Comparison of ENCODE assay signal across 15 cellular contexts in genomic region chr2:189348369-189348768, GRCh38.
DNase-seq lines count a peak whose midpoint lies in the region; ATAC-seq and TF ChIP-seq lines count a peak whose summit lies in the region.
"Had no signal": no experiment of that assay in that cellular context is flagged by ENCODE, and none has a peak within 500 bp of the region (broad histone marks: within the 10 kb centered on the region; RNA-seq: fewer than 3 reads in every experiment).

No MANE protein-coding gene starts in this region.

- TF ChIP-seq CTCF in heart left ventricle (IDR thresholded peaks at IDR 0.05) (no peak), brain microvascular endothelial cell (IDR thresholded peaks at IDR 0.05; ENCODE audit: low read depth, low read length, missing control alignments) (no peak), WTC11 (IDR thresholded peaks at IDR 0.05) (no peak)

- peak in 1 of 4 donors; percentile 64 for ATAC-seq in heart left ventricle
- ATAC-seq in left cardiac atrium: no peak
- no peak for ATAC-seq in aorta (ENCODE audit: low FRiP score)
- no peak for ATAC-seq in GM18519 (IDR thresholded peaks at IDR 0.05; ENCODE audit: low FRiP score, unreplicated experiment)
- ATAC-seq in WTC11: no peak
- ATAC-seq: esophagus mucosa had no signal

- no peak overlapping the region for H3K4me3 Mint-ChIP-seq in WTC11
- H3K4me3 Mint-ChIP-seq: central memory CD8-positive, alpha-beta T cell; immature natural killer cell; naive B cell had no signal

- H3K4me1 Mint-ChIP-seq in WTC11: peaks cover 4% of the 10 kb centered on the region
- H3K4me1 Mint-ChIP-seq: immature natural killer cell, naive B cell had no signal

- H3K27ac ChIP-seq in heart left ventricle (peak overlapping the region in 10 of 12 donors; percentile 3 to 77 (median 46)), brain microvascular endothelial cell (peak overlapping the region; percentile 88), aorta (ENCODE audit: low read depth in 1 of 2, low read length in 2 of 2) (peak overlapping the region; percentile 54 to 57)

- H3K27me3 ChIP-seq in heart left ventricle: no peaks in the 10 kb centered on the region
- H3K27me3 ChIP-seq in brain microvascular endothelial cell (replicated peaks): no peaks in the 10 kb centered on the region
- H3K27me3 ChIP-seq in aorta (ENCODE audit: control insufficient read depth in 1 of 2, insufficient read depth in 2 of 2, low read length in 1 of 2): no peaks in the 10 kb centered on the region

- H3K4me3 ChIP-seq in heart left ventricle: no peak overlapping the region
- no peak overlapping the region for H3K4me3 ChIP-seq in brain microvascular endothelial cell (ENCODE audit: low read depth, low read length)
- H3K4me3 ChIP-seq in aorta (ENCODE audit: low read length in 2 of 2): no peak overlapping the region

- peaks cover 0 to 19% (median 0%) of the 10 kb centered on the region in 12 donors for H3K9me3 ChIP-seq in heart left ventricle
- no peaks in the 10 kb centered on the region for H3K9me3 ChIP-seq in aorta (ENCODE audit: control insufficient read depth, low read length)

- no peak for TF ChIP-seq POLR2A in heart left ventricle (IDR thresholded peaks at IDR 0.05)

- intact Hi-C loops in heart left ventricle (cut with DNase I): loop anchor here in 3 of 10 donors (5.0 to 10.0 kb wide), 2 partner anchors 254 to 256 kb away; no protein-coding TSS in a partner anchor
- intact Hi-C loops in left cardiac atrium (cut with DNase I): no loop called here
- intact Hi-C loops in aorta (cut with DNase I): loop anchor here (2.0 to 10.0 kb wide), 4 partner anchors 61 to 256 kb away; partner anchors contain the start of gene COL5A2 (in 1 of the 2)

- in situ Hi-C loops in brain microvascular endothelial cell (cut with HindIII; ENCODE audit: low pct_ligation_motif_present, low sequenced_read_pairs): no loop called here

- DNase-seq in heart left ventricle (no peak), left cardiac atrium (no peak), brain microvascular endothelial cell (no peak), myocyte (ENCODE audit: low read depth) (peak; percentile 43), aorta (no peak), DMS 273 (lab: John Stamatoyannopoulos, UW; ENCODE audit: unreplicated experiment) (no peak), WTC11 (ENCODE audit: low spot score) (no peak)
- DNase-seq: activated CD4-positive, alpha-beta T cell treated with anti-CD3 and anti-CD28 coated beads, Interleukin-2, amount 50 U/mL, for 1 hour; immature natural killer cell; naive B cell; NCI-H2081; NK-92 treated with Interleukin-12 subunit alpha and Interleukin-12 subunit beta, amount 100 ng/mL, for 24 hours had no signal

- H3K36me3 Mint-ChIP-seq in WTC11: peaks cover 5% of the 10 kb centered on the region
- H3K36me3 Mint-ChIP-seq: naive B cell had no signal

- H3K4me1 ChIP-seq in heart left ventricle (peaks cover 0 to 26% (median 0%) of the 10 kb centered on the region in 12 donors), aorta (ENCODE audit: control insufficient read depth in 1 of 2, insufficient read depth in 2 of 2, low read length in 2 of 2) (no peaks in the 10 kb centered on the region)

- H3K36me3 ChIP-seq in heart left ventricle (no peaks in the 10 kb centered on the region), brain microvascular endothelial cell (replicated peaks) (no peaks in the 10 kb centered on the region), aorta (ENCODE audit: control insufficient read depth in 1 of 2, insufficient read depth in 2 of 2, low read length in 1 of 2) (no peaks in the 10 kb centered on the region)

- POLR2A ChIA-PET in WTC11 (lab: Charles Lee): no interaction called here

- H3K27ac Mint-ChIP-seq in WTC11: no peak overlapping the region
- H3K27ac Mint-ChIP-seq: immature natural killer cell, naive B cell had no signal

- H3K27me3 Mint-ChIP-seq in WTC11 (ENCODE audit: low read depth): no peaks in the 10 kb centered on the region
- H3K27me3 Mint-ChIP-seq: central memory CD8-positive, alpha-beta T cell; naive B cell had no signal

- CTCF ChIA-PET in WTC11 (lab: Charles Lee): no interaction called here

- peaks cover 27% of the 10 kb centered on the region for H3K9me3 Mint-ChIP-seq in WTC11
- H3K9me3 Mint-ChIP-seq: central memory CD8-positive, alpha-beta T cell had no signal

- 70 to 88% (median 79%) methylated on average over 1 of the region's 1 CpG for WGBS in heart left ventricle, 4 donors
- WGBS in aorta, 2 donors: 89 to 90% methylated on average over 1 of the region's 1 CpG

TF ChIP-seq in WTC11, 78 proteins besides CTCF, POLR2A, EP300 and RAD21:
- TF ChIP-seq FOXJ3 (CRISPR knock-in tag; IDR thresholded peaks at IDR 0.05; ENCODE audit: borderline replicate concordance): no peak
- no peak for TF ChIP-seq MYBL2 (CRISPR knock-in tag; IDR thresholded peaks at IDR 0.05)
- TF ChIP-seq ATF1 (CRISPR knock-in tag; IDR thresholded peaks at IDR 0.05): no peak
- TF ChIP-seq, protein P1, sequence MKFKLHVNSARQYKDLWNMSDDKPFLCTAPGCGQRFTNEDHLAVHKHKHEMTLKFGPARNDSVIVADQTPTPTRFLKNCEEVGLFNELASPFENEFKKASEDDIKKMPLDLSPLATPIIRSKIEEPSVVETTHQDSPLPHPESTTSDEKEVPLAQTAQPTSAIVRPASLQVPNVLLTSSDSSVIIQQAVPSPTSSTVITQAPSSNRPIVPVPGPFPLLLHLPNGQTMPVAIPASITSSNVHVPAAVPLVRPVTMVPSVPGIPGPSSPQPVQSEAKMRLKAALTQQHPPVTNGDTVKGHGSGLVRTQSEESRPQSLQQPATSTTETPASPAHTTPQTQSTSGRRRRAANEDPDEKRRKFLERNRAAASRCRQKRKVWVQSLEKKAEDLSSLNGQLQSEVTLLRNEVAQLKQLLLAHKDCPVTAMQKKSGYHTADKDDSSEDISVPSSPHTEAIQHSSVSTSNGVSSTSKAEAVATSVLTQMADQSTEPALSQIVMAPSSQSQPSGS (CRISPR knock-in tag; IDR thresholded peaks at IDR 0.05; ENCODE audit: borderline replicate concordance, low read depth): no peak
- TF ChIP-seq, protein P2, sequence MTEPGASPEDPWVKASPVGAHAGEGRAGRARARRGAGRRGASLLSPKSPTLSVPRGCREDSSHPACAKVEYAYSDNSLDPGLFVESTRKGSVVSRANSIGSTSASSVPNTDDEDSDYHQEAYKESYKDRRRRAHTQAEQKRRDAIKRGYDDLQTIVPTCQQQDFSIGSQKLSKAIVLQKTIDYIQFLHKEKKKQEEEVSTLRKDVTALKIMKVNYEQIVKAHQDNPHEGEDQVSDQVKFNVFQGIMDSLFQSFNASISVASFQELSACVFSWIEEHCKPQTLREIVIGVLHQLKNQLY (CRISPR knock-in tag; IDR thresholded peaks at IDR 0.05): no peak
- no peak for TF ChIP-seq ZMAT4 (CRISPR knock-in tag; IDR thresholded peaks at IDR 0.05)
- TF ChIP-seq, protein P3, sequence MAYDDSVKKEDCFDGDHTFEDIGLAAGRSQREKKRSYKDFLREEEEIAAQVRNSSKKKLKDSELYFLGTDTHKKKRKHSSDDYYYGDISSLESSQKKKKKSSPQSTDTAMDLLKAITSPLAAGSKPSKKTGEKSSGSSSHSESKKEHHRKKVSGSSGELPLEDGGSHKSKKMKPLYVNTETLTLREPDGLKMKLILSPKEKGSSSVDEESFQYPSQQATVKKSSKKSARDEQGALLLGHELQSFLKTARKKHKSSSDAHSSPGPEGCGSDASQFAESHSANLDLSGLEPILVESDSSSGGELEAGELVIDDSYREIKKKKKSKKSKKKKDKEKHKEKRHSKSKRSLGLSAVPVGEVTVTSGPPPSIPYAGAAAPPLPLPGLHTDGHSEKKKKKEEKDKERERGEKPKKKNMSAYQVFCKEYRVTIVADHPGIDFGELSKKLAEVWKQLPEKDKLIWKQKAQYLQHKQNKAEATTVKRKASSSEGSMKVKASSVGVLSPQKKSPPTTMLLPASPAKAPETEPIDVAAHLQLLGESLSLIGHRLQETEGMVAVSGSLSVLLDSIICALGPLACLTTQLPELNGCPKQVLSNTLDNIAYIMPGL (CRISPR knock-in tag; IDR thresholded peaks at IDR 0.05): no peak

Comparison
In these comparisons a context has a peak if more than half of its experiments do, and no peak if none do; other contexts are left out.
1. intact Hi-C loops: an anchor here in aorta (2.0 to 10.0 kb wide); none called in left cardiac atrium.